27 cellular contexts compared by ENCODE assay signal in genomic region chr2:115610888-115611287, GRCh38.
"Had no signal": no experiment of that assay in that cellular context is flagged by ENCODE, and none has a peak within 500 bp of the region (broad histone marks: within the 10 kb centered on the region; RNA-seq: fewer than 3 reads in every experiment).

No MANE protein-coding gene starts in this region.

- H3K4me1 ChIP-seq: stomach, suprapubic skin, testis, thyroid gland, tibial artery, tibial nerve, transverse colon, upper lobe of right lung, uterus, vagina had no signal

- FAIRE-seq: urothelium cell line had no signal

- ATAC-seq: stimulated activated effector memory CD8-positive, alpha-beta T cell treated with anti-CD3 and anti-CD28 coated beads, Interleukin-12 subunit alpha, Interleukin-12 subunit beta, amount 100 ng/mL, for 72 hours; stimulated activated memory B cell treated with anti-CD40 and anti-IgM and Interleukin-4, amounts not matched to agents 10 μg/mL and 1 μg/mL and 100 μg/mL, for 72 hours; stimulated activated naive B cell treated with anti-CD40 and anti-IgM and Interleukin-4, amounts not matched to agents 10 μg/mL and 1 μg/mL and 100 μg/mL, for 72 hours; stimulated activated naive CD8-positive, alpha-beta T cell treated with anti-CD3 and anti-CD28 coated beads, Interleukin-15, amount 100 ng/mL, for 72 hours; stimulated activated naive CD8-positive, alpha-beta T cell treated with anti-CD3 and anti-CD28 coated beads, Interleukin-15, Interleukin-2, amounts not matched to agents 100 U/mL and 50 U/mL, for 24 hours had no signal

- H3K36me3 ChIP-seq: stomach, suprapubic skin, thoracic aorta, thyroid gland, tibial artery, tibial nerve, transverse colon, upper lobe of left lung, upper lobe of right lung, uterus, vagina had no signal

- DNase-seq: stimulated activated CD4-positive, alpha-beta T cell treated with anti-CD3 and anti-CD28 coated beads, Interleukin-2, amount 100 ng/mL, for 48 hours; stimulated activated CD4-positive, alpha-beta T cell treated with anti-CD3 and anti-CD28 coated beads, Interleukin-4, amount 100 ng/mL, for 1 hour; stimulated activated CD4-positive, alpha-beta T cell treated with anti-CD3 and anti-CD28 coated beads, Interleukin-4, amount 100 ng/mL, for 24 hours; stimulated activated CD4-positive, alpha-beta T cell treated with anti-CD3 and anti-CD28 coated beads, Interleukin-4, amount 100 ng/mL, for 4 hours; stimulated activated CD8-positive, alpha-beta memory T cell treated with anti-CD3 and anti-CD28 coated beads, Interleukin-4, amount 100 ng/mL, for 48 hours; stimulated activated naive B cell treated with anti-CD40 and anti-IgM and Interleukin-4, amounts not matched to agents 10 μg/mL and 1 μg/mL and 100 μg/mL, for 72 hours; stimulated activated naive CD4-positive, alpha-beta T cell; stimulated activated naive CD4-positive, alpha-beta T cell treated with Interleukin-2 at 50 U/mL for 16 hours; stimulated activated naive CD8-positive, alpha-beta T cell treated with anti-CD3 and anti-CD28 coated beads, Interleukin-15, amount 100 ng/mL, for 72 hours; stimulated activated naive CD8-positive, alpha-beta T cell treated with anti-CD3 and anti-CD28 coated beads, Interleukin-15, Interleukin-2, amounts not matched to agents 100 U/mL and 50 U/mL, for 24 hours; stomach; substantia nigra; testis; thyroid gland; tibial artery; transverse colon; trophoblast cell; upper lobe of left lung; upper lobe of right lung; uterus had no signal

- H3K27me3 ChIP-seq: stomach, suprapubic skin, testis, thyroid gland, tibial artery, tibial nerve, transverse colon, upper lobe of left lung, upper lobe of right lung, uterus, vagina had no signal

- H3K4me3 ChIP-seq: stomach, suprapubic skin, testis, thoracic aorta, thyroid gland, tibial artery, tibial nerve, transverse colon, upper lobe of left lung, upper lobe of right lung, uterus, vagina had no signal

- H3K27ac ChIP-seq: stomach, suprapubic skin, testis, thoracic aorta, thyroid gland, tibial artery, tibial nerve, transverse colon, upper lobe of left lung, upper lobe of right lung, uterus, vagina had no signal

- H3K9me3 ChIP-seq: suprapubic skin, testis, thoracic aorta, thyroid gland, tibial artery, tibial nerve, transverse colon, upper lobe of left lung, upper lobe of right lung, uterus, vagina had no signal
